ENCODE assay signal across 1 cellular context in the genomic region with DNA sequence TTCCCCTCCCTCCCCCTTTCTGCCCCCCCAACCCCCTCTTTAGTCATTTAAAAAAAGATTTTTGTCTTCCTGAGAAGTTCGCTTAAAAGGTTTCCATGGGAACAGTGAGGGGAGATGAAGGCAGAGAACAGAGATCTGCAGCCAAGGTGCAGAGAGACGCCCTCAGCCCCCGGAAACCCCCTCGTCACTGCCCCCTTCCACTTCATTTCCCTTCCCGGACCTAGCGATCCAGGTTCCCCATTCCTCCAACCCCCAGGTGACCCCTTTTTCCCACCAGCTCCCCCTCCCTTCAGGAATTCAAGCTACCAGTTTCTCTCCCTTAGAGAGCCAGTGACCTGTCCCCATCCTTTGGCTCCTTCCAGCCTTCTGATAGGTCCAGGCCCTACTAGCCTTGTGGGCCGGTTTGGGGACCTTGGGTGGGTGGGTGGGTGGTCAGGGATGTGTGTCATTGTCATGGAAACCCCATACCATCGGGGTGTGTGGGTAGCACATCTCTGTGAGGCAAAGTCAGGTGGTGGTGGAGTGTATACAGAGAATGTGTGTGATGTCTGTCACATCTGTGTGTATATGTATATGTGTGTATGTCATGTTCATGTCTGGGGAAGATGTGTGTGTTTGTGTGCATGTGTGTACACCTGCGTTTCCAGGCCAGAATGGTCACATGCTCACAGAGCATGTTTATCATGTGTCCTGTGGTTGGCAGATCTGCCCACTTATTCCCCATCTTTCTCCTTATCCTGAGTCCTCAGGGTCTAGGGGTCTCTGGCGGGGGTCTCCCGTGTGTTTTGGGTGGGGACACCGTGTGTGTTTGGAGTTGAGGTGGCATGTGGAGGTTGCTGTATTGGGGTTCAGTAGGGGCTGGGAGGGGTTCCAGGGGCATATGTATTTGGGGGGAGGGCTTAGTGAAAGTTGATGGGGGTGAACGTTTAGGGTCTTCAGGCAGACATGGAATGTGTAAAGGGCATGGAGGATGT.
TF ChIP-seq lines count a peak whose summit lies in the region.

No MANE protein-coding gene starts in this region.

TF ChIP-seq in HepG2, 621 proteins besides CTCF, POLR2A, EP300 and RAD21:
- TF ChIP-seq AHR (CRISPR knock-in tag; IDR thresholded peaks at IDR 0.05) (no peak), ZSCAN21 (CRISPR knock-in tag; IDR thresholded peaks at IDR 0.05; ENCODE audit: borderline replicate concordance) (no peak), ZKSCAN1 (IDR thresholded peaks at IDR 0.05; ENCODE audit: low read length) (no peak), DDIT3 (CRISPR knock-in tag; IDR thresholded peaks at IDR 0.05) (no peak), GATA4 (IDR thresholded peaks at IDR 0.05; ENCODE audit: borderline replicate concordance, low read depth) (no peak), THYN1 (CRISPR knock-in tag; IDR thresholded peaks at IDR 0.05; ENCODE audit: borderline replicate concordance, low read depth) (no peak), CENPBD1 (CRISPR knock-in tag; IDR thresholded peaks at IDR 0.05; ENCODE audit: borderline replicate concordance, low read depth) (no peak), TIGD3 (CRISPR knock-in tag; IDR thresholded peaks at IDR 0.05; ENCODE audit: borderline replicate concordance) (no peak), ZNF775 (CRISPR knock-in tag; IDR thresholded peaks at IDR 0.05; ENCODE audit: borderline replicate concordance) (no peak), SNAPC2 (CRISPR knock-in tag; IDR thresholded peaks at IDR 0.05) (no peak), ZNF12 (CRISPR knock-in tag; IDR thresholded peaks at IDR 0.05) (no peak), KIAA2018 (CRISPR knock-in tag; IDR thresholded peaks at IDR 0.05; ENCODE audit: borderline replicate concordance) (no peak), TARDBP (CRISPR knock-in tag; IDR thresholded peaks at IDR 0.05) (no peak), SIX1 (CRISPR knock-in tag; IDR thresholded peaks at IDR 0.05; ENCODE audit: borderline replicate concordance) (no peak), ZNF224 (CRISPR knock-in tag; IDR thresholded peaks at IDR 0.05) (no peak), ISX (CRISPR knock-in tag; conservative IDR thresholded peaks at IDR 0.05) (no peak), SRSF9 (IDR thresholded peaks at IDR 0.05; ENCODE audit: borderline replicate concordance, insufficient read depth, low read depth, low read length, poor library complexity, severe bottlenecking) (no peak), ZNF776 (CRISPR knock-in tag; IDR thresholded peaks at IDR 0.05) (no peak)
- TF ChIP-seq, protein P1, sequence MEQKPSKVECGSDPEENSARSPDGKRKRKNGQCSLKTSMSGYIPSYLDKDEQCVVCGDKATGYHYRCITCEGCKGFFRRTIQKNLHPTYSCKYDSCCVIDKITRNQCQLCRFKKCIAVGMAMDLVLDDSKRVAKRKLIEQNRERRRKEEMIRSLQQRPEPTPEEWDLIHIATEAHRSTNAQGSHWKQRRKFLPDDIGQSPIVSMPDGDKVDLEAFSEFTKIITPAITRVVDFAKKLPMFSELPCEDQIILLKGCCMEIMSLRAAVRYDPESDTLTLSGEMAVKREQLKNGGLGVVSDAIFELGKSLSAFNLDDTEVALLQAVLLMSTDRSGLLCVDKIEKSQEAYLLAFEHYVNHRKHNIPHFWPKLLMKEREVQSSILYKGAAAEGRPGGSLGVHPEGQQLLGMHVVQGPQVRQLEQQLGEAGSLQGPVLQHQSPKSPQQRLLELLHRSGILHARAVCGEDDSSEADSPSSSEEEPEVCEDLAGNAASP (CRISPR knock-in tag; IDR thresholded peaks at IDR 0.05; ENCODE audit: borderline replicate concordance) = no peak
- TF ChIP-seq, protein P2, sequence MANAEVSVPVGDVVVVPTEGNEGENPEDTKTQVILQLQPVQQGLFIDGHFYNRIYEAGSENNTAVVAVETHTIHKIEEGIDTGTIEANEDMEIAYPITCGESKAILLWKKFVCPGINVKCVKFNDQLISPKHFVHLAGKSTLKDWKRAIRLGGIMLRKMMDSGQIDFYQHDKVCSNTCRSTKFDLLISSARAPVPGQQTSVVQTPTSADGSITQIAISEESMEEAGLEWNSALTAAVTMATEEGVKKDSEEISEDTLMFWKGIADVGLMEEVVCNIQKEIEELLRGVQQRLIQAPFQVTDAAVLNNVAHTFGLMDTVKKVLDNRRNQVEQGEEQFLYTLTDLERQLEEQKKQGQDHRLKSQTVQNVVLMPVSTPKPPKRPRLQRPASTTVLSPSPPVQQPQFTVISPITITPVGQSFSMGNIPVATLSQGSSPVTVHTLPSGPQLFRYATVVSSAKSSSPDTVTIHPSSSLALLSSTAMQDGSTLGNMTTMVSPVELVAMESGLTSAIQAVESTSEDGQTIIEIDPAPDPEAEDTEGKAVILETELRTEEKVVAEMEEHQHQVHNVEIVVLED (CRISPR knock-in tag; IDR thresholded peaks at IDR 0.05; ENCODE audit: borderline replicate concordance) = no peak
